In genomic region chr19:8194528-8195275, GRCh38 we compare ENCODE assay signal across 11 cellular contexts. TPM values are rescaled to one million over a fixed set of nuclear protein-coding genes. Genes with fewer than 3 reads are reported as not detected.
DNase-seq lines count a peak whose midpoint lies in the region; ATAC-seq and TF ChIP-seq lines count a peak whose summit lies in the region.
"Had no signal": no experiment of that assay in that cellular context is flagged by ENCODE, and none has a peak within 500 bp of the region (broad histone marks: within the 10 kb centered on the region; RNA-seq: fewer than 3 reads in every experiment).

No MANE protein-coding gene starts in this region.

- H3K4me1 Mint-ChIP-seq in IgD-negative memory B cell, result peaks cover 38 to 51% (median 39%) of the 10 kb centered on the region in 3 donors
- H3K4me1 Mint-ChIP-seq in stimulated activated naive B cell treated with anti-CD40 and anti-IgM and Interleukin-4, amounts not matched to agents 10 μg/mL and 1 μg/mL and 100 μg/mL, for 72 hours, result peaks cover 43 to 63% of the 10 kb centered on the region in 2 donors

- peak overlapping the region; percentile 88 to 98 (median 98) for H3K27ac Mint-ChIP-seq in IgD-negative memory B cell
- peak overlapping the region; percentile 97 for H3K27ac Mint-ChIP-seq in stimulated activated naive B cell treated with anti-CD40 and anti-IgM and Interleukin-4, amounts not matched to agents 10 μg/mL and 1 μg/mL and 100 μg/mL, for 72 hours

- no peak for TF ChIP-seq EP300 in gastroesophageal sphincter (IDR thresholded peaks at IDR 0.05)

- H3K9me3 ChIP-seq in gastroesophageal sphincter, result no peaks in the 10 kb centered on the region

- H3K4me3 Mint-ChIP-seq in IgD-negative memory B cell, result peak overlapping the region; percentile 61 to 96 (median 88)
- peak overlapping the region; percentile 73 to 85 for H3K4me3 Mint-ChIP-seq in stimulated activated naive B cell treated with anti-CD40 and anti-IgM and Interleukin-4, amounts not matched to agents 10 μg/mL and 1 μg/mL and 100 μg/mL, for 72 hours
- H3K4me3 Mint-ChIP-seq: type B pancreatic cell had no signal

- no peaks in the 10 kb centered on the region for H3K9me3 Mint-ChIP-seq in IgD-negative memory B cell
- peaks cover 2 to 4% of the 10 kb centered on the region in 2 donors for H3K9me3 Mint-ChIP-seq in stimulated activated naive B cell treated with anti-CD40 and anti-IgM and Interleukin-4, amounts not matched to agents 10 μg/mL and 1 μg/mL and 100 μg/mL, for 72 hours
- H3K9me3 Mint-ChIP-seq: type B pancreatic cell had no signal

- no peaks in the 10 kb centered on the region for H3K36me3 ChIP-seq in gastroesophageal sphincter
- H3K36me3 ChIP-seq: cardiac muscle cell had no signal

- TF ChIP-seq POLR2A in gastroesophageal sphincter (IDR thresholded peaks at IDR 0.05), result no peak

- peaks cover 22% of the 10 kb centered on the region for H3K27me3 ChIP-seq in gastroesophageal sphincter
- H3K27me3 ChIP-seq: cardiac muscle cell had no signal

- peak overlapping the region in 1 of 4 donors; percentile 46 for H3K27ac ChIP-seq in gastroesophageal sphincter
- H3K27ac ChIP-seq: cardiac muscle cell had no signal

- no peaks in the 10 kb centered on the region for H3K27me3 Mint-ChIP-seq in IgD-negative memory B cell
- no peaks in the 10 kb centered on the region for H3K27me3 Mint-ChIP-seq in stimulated activated naive B cell treated with anti-CD40 and anti-IgM and Interleukin-4, amounts not matched to agents 10 μg/mL and 1 μg/mL and 100 μg/mL, for 72 hours
- H3K27me3 Mint-ChIP-seq: type B pancreatic cell had no signal

- no peak overlapping the region for H3K4me3 ChIP-seq in gastroesophageal sphincter
- H3K4me3 ChIP-seq: cardiac muscle cell had no signal

- H3K4me1 ChIP-seq in gastroesophageal sphincter, result peaks cover 0 to 11% (median 0%) of the 10 kb centered on the region in 3 donors

- DNase-seq in activated CD4-positive, alpha-beta T cell treated with anti-CD3 and anti-CD28 coated beads for 48 hours, result peak; percentile 40
- DNase-seq in stimulated activated naive B cell treated with anti-CD40 and anti-IgM and Interleukin-4, amounts not matched to agents 10 μg/mL and 1 μg/mL and 100 μg/mL, for 72 hours, result peak; percentile 41
- no peak for DNase-seq in NCI-H2227 treated with DMSO at 0.1 percent for 48 hours (lab: John Stamatoyannopoulos, UW)
- no peak for DNase-seq in SIG-M5 (lab: John Stamatoyannopoulos, UW)
- DNase-seq: NCI-H526 had no signal

- peak; percentile 36 for ATAC-seq in gastroesophageal sphincter
- ATAC-seq in stimulated activated naive B cell treated with anti-CD40 and anti-IgM and Interleukin-4, amounts not matched to agents 10 μg/mL and 1 μg/mL and 100 μg/mL, for 72 hours (replicated peaks), result peak; percentile 31 to 36
- no peak for ATAC-seq in GM18873 (IDR thresholded peaks at IDR 0.05; ENCODE audit: low FRiP score, unreplicated experiment)
- no peak for ATAC-seq in HG02571 (IDR thresholded peaks at IDR 0.05; ENCODE audit: unreplicated experiment)

- TF ChIP-seq CTCF in gastroesophageal sphincter (IDR thresholded peaks at IDR 0.05), result no peak

- 67 to 81% methylated on average over 4 to 6 of the region's 11 CpGs for WGBS in gastroesophageal sphincter (ENCODE audit: low coverage in 1 of 2), 2 donors

- peaks cover 2% of the 10 kb centered on the region for H3K36me3 Mint-ChIP-seq in IgD-negative memory B cell
- no peaks in the 10 kb centered on the region for H3K36me3 Mint-ChIP-seq in stimulated activated naive B cell treated with anti-CD40 and anti-IgM and Interleukin-4, amounts not matched to agents 10 μg/mL and 1 μg/mL and 100 μg/mL, for 72 hours
- H3K36me3 Mint-ChIP-seq: type B pancreatic cell had no signal

RNA-seq across cellular contexts. Expression of gene CERS4, which starts 14.5 kb away (rescaled TPM):
- polyA plus RNA-seq in IgD-negative memory B cell, result 38.0 TPM
- 10 to 100 TPM; 24.8 to 33.8 (median 31.9) TPM for total RNA-seq in gastroesophageal sphincter

RNA-seq across cellular contexts. Expression of gene FBN3, which starts 45.3 kb away (rescaled TPM):
- polyA plus RNA-seq in IgD-negative memory B cell, result not detected
- under 1 TPM in 1 of 4 donors, not detected in 3; 0.02 TPM for total RNA-seq in gastroesophageal sphincter

Comparison
In these comparisons a context has a peak if more than half of its experiments do, and no peak if none do; other contexts are left out.
1. DNase-seq: peak in activated CD4-positive, alpha-beta T cell treated with anti-CD3 and anti-CD28 coated beads for 48 hours (single experiment) and stimulated activated naive B cell treated with anti-CD40 and anti-IgM and Interleukin-4, amounts not matched to agents 10 μg/mL and 1 μg/mL and 100 μg/mL, for 72 hours (single experiment); none in NCI-H2227 treated with DMSO at 0.1 percent for 48 hours (single experiment) and SIG-M5 (single experiment).
2. ATAC-seq: peak in gastroesophageal sphincter (single experiment) and stimulated activated naive B cell treated with anti-CD40 and anti-IgM and Interleukin-4, amounts not matched to agents 10 μg/mL and 1 μg/mL and 100 μg/mL, for 72 hours (2 of 2); none in GM18873 (single experiment) and HG02571 (single experiment).